In the genomic region with DNA sequence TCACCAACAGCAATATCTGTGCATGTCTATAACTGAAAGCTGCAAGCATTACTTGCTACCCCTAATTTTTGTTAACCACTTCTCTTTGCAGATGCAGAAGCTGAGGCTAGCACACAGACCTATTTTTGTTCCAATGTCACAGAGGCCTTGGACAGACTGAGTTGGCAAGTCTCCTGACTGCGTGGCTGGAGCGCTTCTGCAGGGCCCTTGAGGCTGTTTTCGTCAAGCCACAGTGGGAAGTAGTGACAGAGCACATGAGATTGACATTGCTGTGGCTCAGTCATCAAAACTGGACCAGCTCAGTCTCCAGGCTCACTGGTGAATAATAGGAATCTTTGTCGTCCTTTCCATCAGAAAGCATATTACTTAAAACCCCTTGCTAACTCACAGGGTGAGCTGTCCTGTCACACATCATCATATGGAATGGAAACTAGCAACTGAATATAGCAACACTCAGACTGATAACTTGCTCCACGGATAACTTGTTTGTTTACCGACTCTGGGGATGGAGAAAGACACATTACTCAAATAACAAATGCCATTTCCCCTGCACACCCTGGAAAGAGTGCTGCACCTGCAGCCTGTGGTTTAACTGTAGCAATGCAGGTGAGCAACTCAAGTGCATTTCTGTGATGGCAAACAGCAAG, we compare ENCODE assay signal across 1 cellular context.
TF ChIP-seq lines count a peak whose summit lies in the region.

No MANE protein-coding gene starts in this region.

TF ChIP-seq in HepG2, 621 proteins besides CTCF, POLR2A, EP300 and RAD21:
- TF ChIP-seq, protein P1, sequence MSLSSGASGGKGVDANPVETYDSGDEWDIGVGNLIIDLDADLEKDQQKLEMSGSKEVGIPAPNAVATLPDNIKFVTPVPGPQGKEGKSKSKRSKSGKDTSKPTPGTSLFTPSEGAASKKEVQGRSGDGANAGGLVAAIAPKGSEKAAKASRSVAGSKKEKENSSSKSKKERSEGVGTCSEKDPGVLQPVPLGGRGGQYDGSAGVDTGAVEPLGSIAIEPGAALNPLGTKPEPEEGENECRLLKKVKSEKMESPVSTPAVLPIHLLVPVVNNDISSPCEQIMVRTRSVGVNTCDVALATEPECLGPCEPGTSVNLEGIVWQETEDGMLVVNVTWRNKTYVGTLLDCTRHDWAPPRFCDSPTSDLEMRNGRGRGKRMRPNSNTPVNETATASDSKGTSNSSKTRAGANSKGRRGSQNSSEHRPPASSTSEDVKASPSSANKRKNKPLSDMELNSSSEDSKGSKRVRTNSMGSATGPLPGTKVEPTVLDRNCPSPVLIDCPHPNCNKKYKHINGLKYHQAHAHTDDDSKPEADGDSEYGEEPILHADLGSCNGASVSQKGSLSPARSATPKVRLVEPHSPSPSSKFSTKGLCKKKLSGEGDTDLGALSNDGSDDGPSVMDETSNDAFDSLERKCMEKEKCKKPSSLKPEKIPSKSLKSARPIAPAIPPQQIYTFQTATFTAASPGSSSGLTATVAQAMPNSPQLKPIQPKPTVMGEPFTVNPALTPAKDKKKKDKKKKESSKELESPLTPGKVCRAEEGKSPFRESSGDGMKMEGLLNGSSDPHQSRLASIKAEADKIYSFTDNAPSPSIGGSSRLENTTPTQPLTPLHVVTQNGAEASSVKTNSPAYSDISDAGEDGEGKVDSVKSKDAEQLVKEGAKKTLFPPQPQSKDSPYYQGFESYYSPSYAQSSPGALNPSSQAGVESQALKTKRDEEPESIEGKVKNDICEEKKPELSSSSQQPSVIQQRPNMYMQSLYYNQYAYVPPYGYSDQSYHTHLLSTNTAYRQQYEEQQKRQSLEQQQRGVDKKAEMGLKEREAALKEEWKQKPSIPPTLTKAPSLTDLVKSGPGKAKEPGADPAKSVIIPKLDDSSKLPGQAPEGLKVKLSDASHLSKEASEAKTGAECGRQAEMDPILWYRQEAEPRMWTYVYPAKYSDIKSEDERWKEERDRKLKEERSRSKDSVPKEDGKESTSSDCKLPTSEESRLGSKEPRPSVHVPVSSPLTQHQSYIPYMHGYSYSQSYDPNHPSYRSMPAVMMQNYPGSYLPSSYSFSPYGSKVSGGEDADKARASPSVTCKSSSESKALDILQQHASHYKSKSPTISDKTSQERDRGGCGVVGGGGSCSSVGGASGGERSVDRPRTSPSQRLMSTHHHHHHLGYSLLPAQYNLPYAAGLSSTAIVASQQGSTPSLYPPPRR (CRISPR knock-in tag; IDR thresholded peaks at IDR 0.05; ENCODE audit: borderline replicate concordance), result no peak
- TF ChIP-seq DMAP1 (CRISPR knock-in tag; IDR thresholded peaks at IDR 0.05) (no peak), FOXJ3 (CRISPR knock-in tag; IDR thresholded peaks at IDR 0.05; ENCODE audit: borderline replicate concordance) (no peak), ZBTB38 (CRISPR knock-in tag; IDR thresholded peaks at IDR 0.05) (no peak), SATB2 (CRISPR knock-in tag; IDR thresholded peaks at IDR 0.05) (no peak), KLF11 (CRISPR knock-in tag; IDR thresholded peaks at IDR 0.05) (no peak), ZNF180 (CRISPR knock-in tag; IDR thresholded peaks at IDR 0.05; ENCODE audit: borderline replicate concordance, low read depth) (no peak), MIER2 (CRISPR knock-in tag; IDR thresholded peaks at IDR 0.05) (no peak), ZNF20 (CRISPR knock-in tag; IDR thresholded peaks at IDR 0.05) (no peak), ATRX (CRISPR knock-in tag; IDR thresholded peaks at IDR 0.05; ENCODE audit: borderline replicate concordance) (no peak), HNF4A (CRISPR knock-in tag; IDR thresholded peaks at IDR 0.05) (no peak), SIX4 (CRISPR knock-in tag; IDR thresholded peaks at IDR 0.05) (no peak), ZKSCAN1 (IDR thresholded peaks at IDR 0.05; ENCODE audit: low read length) (no peak), RARA (CRISPR knock-in tag; IDR thresholded peaks at IDR 0.05) (no peak)
- TF ChIP-seq, protein P2, sequence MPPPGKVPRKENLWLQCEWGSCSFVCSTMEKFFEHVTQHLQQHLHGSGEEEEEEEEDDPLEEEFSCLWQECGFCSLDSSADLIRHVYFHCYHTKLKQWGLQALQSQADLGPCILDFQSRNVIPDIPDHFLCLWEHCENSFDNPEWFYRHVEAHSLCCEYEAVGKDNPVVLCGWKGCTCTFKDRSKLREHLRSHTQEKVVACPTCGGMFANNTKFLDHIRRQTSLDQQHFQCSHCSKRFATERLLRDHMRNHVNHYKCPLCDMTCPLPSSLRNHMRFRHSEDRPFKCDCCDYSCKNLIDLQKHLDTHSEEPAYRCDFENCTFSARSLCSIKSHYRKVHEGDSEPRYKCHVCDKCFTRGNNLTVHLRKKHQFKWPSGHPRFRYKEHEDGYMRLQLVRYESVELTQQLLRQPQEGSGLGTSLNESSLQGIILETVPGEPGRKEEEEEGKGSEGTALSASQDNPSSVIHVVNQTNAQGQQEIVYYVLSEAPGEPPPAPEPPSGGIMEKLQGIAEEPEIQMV (CRISPR knock-in tag; IDR thresholded peaks at IDR 0.05; ENCODE audit: low read depth), result no peak
- TF ChIP-seq, protein P3, sequence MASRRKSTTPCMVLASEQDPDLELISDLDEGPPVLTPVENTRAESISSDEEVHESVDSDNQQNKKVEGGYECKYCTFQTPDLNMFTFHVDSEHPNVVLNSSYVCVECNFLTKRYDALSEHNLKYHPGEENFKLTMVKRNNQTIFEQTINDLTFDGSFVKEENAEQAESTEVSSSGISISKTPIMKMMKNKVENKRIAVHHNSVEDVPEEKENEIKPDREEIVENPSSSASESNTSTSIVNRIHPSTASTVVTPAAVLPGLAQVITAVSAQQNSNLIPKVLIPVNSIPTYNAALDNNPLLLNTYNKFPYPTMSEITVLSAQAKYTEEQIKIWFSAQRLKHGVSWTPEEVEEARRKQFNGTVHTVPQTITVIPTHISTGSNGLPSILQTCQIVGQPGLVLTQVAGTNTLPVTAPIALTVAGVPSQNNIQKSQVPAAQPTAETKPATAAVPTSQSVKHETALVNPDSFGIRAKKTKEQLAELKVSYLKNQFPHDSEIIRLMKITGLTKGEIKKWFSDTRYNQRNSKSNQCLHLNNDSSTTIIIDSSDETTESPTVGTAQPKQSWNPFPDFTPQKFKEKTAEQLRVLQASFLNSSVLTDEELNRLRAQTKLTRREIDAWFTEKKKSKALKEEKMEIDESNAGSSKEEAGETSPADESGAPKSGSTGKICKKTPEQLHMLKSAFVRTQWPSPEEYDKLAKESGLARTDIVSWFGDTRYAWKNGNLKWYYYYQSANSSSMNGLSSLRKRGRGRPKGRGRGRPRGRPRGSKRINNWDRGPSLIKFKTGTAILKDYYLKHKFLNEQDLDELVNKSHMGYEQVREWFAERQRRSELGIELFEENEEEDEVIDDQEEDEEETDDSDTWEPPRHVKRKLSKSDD (CRISPR knock-in tag; IDR thresholded peaks at IDR 0.05; ENCODE audit: low read depth), result no peak
- TF ChIP-seq, protein P4, sequence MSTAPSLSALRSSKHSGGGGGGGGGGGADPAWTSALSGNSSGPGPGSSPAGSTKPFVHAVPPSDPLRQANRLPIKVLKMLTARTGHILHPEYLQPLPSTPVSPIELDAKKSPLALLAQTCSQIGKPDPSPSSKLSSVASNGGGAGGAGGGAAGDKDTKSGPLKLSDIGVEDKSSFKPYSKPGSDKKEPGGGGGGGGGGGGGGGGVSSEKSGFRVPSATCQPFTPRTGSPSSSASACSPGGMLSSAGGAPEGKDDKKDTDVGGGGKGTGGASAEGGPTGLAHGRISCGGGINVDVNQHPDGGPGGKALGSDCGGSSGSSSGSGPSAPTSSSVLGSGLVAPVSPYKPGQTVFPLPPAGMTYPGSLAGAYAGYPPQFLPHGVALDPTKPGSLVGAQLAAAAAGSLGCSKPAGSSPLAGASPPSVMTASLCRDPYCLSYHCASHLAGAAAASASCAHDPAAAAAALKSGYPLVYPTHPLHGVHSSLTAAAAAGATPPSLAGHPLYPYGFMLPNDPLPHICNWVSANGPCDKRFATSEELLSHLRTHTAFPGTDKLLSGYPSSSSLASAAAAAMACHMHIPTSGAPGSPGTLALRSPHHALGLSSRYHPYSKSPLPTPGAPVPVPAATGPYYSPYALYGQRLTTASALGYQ (CRISPR knock-in tag; IDR thresholded peaks at IDR 0.05), result no peak
- TF ChIP-seq, protein P5, sequence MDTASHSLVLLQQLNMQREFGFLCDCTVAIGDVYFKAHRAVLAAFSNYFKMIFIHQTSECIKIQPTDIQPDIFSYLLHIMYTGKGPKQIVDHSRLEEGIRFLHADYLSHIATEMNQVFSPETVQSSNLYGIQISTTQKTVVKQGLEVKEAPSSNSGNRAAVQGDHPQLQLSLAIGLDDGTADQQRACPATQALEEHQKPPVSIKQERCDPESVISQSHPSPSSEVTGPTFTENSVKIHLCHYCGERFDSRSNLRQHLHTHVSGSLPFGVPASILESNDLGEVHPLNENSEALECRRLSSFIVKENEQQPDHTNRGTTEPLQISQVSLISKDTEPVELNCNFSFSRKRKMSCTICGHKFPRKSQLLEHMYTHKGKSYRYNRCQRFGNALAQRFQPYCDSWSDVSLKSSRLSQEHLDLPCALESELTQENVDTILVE (CRISPR knock-in tag; IDR thresholded peaks at IDR 0.05), result no peak
- TF ChIP-seq, protein P6, sequence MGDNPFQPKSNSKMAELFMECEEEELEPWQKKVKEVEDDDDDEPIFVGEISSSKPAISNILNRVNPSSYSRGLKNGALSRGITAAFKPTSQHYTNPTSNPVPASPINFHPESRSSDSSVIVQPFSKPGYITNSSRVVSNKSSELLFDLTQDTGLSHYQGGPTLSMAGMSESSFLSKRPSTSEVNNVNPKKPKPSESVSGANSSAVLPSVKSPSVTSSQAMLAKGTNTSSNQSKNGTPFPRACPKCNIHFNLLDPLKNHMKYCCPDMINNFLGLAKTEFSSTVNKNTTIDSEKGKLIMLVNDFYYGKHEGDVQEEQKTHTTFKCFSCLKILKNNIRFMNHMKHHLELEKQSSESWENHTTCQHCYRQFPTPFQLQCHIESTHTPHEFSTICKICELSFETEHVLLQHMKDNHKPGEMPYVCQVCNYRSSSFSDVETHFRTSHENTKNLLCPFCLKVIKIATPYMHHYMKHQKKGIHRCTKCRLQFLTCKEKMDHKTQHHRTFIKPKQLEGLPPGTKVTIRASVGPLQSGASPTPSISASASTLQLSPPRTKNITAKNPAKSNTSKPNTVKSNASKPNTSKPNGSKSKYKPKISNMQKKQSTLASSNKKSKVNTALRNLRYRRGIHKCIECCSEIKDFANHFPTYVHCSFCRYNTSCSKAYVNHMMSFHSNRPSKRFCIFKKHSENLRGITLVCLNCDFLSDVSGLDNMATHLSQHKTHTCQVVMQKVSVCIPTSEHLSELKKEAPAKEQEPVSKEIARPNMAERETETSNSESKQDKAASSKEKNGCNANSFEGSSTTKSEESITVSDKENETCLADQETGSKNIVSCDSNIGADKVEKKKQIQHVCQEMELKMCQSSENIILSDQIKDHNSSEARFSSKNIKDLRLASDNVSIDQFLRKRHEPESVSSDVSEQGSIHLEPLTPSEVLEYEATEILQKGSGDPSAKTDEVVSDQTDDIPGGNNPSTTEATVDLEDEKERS (CRISPR knock-in tag; IDR thresholded peaks at IDR 0.05), result no peak
- TF ChIP-seq, protein P7, sequence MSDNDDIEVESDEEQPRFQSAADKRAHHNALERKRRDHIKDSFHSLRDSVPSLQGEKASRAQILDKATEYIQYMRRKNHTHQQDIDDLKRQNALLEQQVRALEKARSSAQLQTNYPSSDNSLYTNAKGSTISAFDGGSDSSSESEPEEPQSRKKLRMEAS (IDR thresholded peaks at IDR 0.05), result no peak
